In genomic region chr2:169798718-169799495, GRCh38 we compare ENCODE assay signal across 8 cellular contexts. TPM values are rescaled to one million over a fixed set of nuclear protein-coding genes. Genes with fewer than 3 reads are reported as not detected.
DNase-seq lines count a peak whose midpoint lies in the region; ATAC-seq and TF ChIP-seq lines count a peak whose summit lies in the region.

TSS of gene SSB (plus strand) at chr2:169798871. CDS start at chr2:169800961, 2,090 bp downstream.

- TF ChIP-seq CTCF in DND-41 (IDR thresholded peaks at IDR 0.05; ENCODE audit: borderline replicate concordance, extremely low read depth, low read length, poor library complexity, severe bottlenecking): no peak
- TF ChIP-seq CTCF in RWPE1 (conservative IDR thresholded peaks at IDR 0.05; ENCODE audit: low read depth): no peak
- no peak for TF ChIP-seq CTCF in fibroblast of lung (conservative IDR thresholded peaks at IDR 0.05 in 1 of 2, IDR thresholded peaks at IDR 0.05 in 1 of 2; ENCODE audit: low read depth in 1 of 2, low read length in 2 of 2)

- H3K9ac ChIP-seq in DND-41 (ENCODE audit: low read depth, low read length): peak within 1 kb of the TSS; percentile 88
- peak within 1 kb of the TSS; percentile 90 for H3K9ac ChIP-seq in Karpas-422 (ENCODE audit: low read length)
- H3K9ac ChIP-seq in fibroblast of lung (ENCODE audit: insufficient read depth, low read length): peak within 1 kb of the TSS; percentile 77

- ATAC-seq in DND-41 (ENCODE audit: insufficient read depth, low read depth): peak; percentile 97
- peak; percentile 97 for ATAC-seq in GM21825 (IDR thresholded peaks at IDR 0.05; ENCODE audit: unreplicated experiment)
- peak; percentile 96 for ATAC-seq in activated T-helper 17 cell treated with anti-CD3 and anti-CD28 coated beads, Interleukin-2, amount 50 U/mL, for 72 hours (replicated peaks)
- peak; percentile 92 to 93 for ATAC-seq in naive thymus-derived CD8-positive, alpha-beta T cell

- peaks cover 42% of the 10 kb centered on the region for H3K4me1 ChIP-seq in DND-41 (ENCODE audit: insufficient read depth, low read length)
- peaks cover 30% of the 10 kb centered on the region for H3K4me1 ChIP-seq in Karpas-422 (ENCODE audit: low read length)
- H3K4me1 ChIP-seq in fibroblast of lung (ENCODE audit: control insufficient read depth, extremely low read depth, insufficient read depth, low read length): no peaks in the 10 kb centered on the region

- POLR2A ChIA-PET in RWPE1 (lab: Yijun Ruan, JAX; ENCODE audit: low non-redundant PET): no interaction called here
- POLR2A ChIA-PET in naive thymus-derived CD8-positive, alpha-beta T cell (lab: Charles Lee): interaction anchor here (0.5 to 2.0 kb wide), 8 partner anchors 25 to 1887 kb away, joined by 3 to 14 read pairs (median 5); partner anchors contain the start of genes CFAP210, METTL5, PHOSPHO2 and PPIG

- CTCF ChIA-PET in RWPE1 (lab: Yijun Ruan, JAX): interaction anchor here (1.6 kb wide), 1 partner anchor 24 kb away, joined by 3 read pairs; no protein-coding TSS in a partner anchor

- H3K36me3 ChIP-seq in DND-41 (ENCODE audit: insufficient read depth, low read length) (peaks cover 32% of the 10 kb centered on the region), Karpas-422 (ENCODE audit: insufficient read depth, low read length) (peaks cover 23% of the 10 kb centered on the region; the same call in 1 of the 2 replicates), fibroblast of lung (ENCODE audit: control insufficient read depth, insufficient read depth, low read length) (peaks cover 5% of the 10 kb centered on the region)

- H3K4me1 Mint-ChIP-seq in activated T-helper 17 cell treated with anti-CD3 and anti-CD28 coated beads, Interleukin-2, amount 50 U/mL, for 72 hours: no peaks in the 10 kb centered on the region
- peaks cover 7 to 40% (median 23%) of the 10 kb centered on the region in 4 donors for H3K4me1 Mint-ChIP-seq in naive thymus-derived CD8-positive, alpha-beta T cell

- H3K27ac ChIP-seq in DND-41 (ENCODE audit: low read length): peak within 1 kb of the TSS; percentile 83
- H3K27ac ChIP-seq in Karpas-422 (ENCODE audit: low read length): peak within 1 kb of the TSS; percentile 81
- peak within 1 kb of the TSS; percentile 93 for H3K27ac ChIP-seq in RWPE1
- peak within 1 kb of the TSS; percentile 79 for H3K27ac ChIP-seq in fibroblast of lung (ENCODE audit: insufficient read depth, low read length)

- peak within 1 kb of the TSS; percentile 97 for H3K4me3 Mint-ChIP-seq in activated T-helper 17 cell treated with anti-CD3 and anti-CD28 coated beads, Interleukin-2, amount 50 U/mL, for 72 hours
- H3K4me3 Mint-ChIP-seq in naive thymus-derived CD8-positive, alpha-beta T cell: peak within 1 kb of the TSS; percentile 83 to 96 (median 90)

- H3K27me3 ChIP-seq in DND-41 (ENCODE audit: insufficient read depth, low read length, poor library complexity) (no peaks in the 10 kb centered on the region), Karpas-422 (ENCODE audit: low read length) (no peaks in the 10 kb centered on the region), fibroblast of lung (ENCODE audit: control insufficient read depth, insufficient read depth, low read length) (no peaks in the 10 kb centered on the region)

- H3K27ac Mint-ChIP-seq in activated T-helper 17 cell treated with anti-CD3 and anti-CD28 coated beads, Interleukin-2, amount 50 U/mL, for 72 hours: peak within 1 kb of the TSS; percentile 98
- peak within 1 kb of the TSS; percentile 88 to 98 (median 96) for H3K27ac Mint-ChIP-seq in naive thymus-derived CD8-positive, alpha-beta T cell

- H4K20me1 ChIP-seq in DND-41 (ENCODE audit: insufficient read depth, low read length): peaks cover 22% of the 10 kb centered on the region; the same call in 1 of the 2 replicates
- peaks cover 7% of the 10 kb centered on the region; the same call in 1 of the 2 replicates for H4K20me1 ChIP-seq in Karpas-422 (ENCODE audit: insufficient read depth, low read depth, low read length)
- H4K20me1 ChIP-seq in fibroblast of lung (ENCODE audit: control insufficient read depth, extremely low read depth, insufficient read depth, low read length): no peaks in the 10 kb centered on the region

- H3K4me3 ChIP-seq in DND-41 (ENCODE audit: low read depth in 1 of 2, low read length in 2 of 2): peak within 1 kb of the TSS; percentile 91 to 93
- peak within 1 kb of the TSS; percentile 90 for H3K4me3 ChIP-seq in Karpas-422 (ENCODE audit: low read length)
- peak within 1 kb of the TSS; percentile 82 to 99 (median 84) for H3K4me3 ChIP-seq in fibroblast of lung (replicated peaks in 1 of 4; ENCODE audit: control extremely low read depth in 1 of 4, insufficient read depth in 1 of 4, low read depth in 3 of 4, low read length in 4 of 4)

- H2AFZ ChIP-seq in DND-41 (ENCODE audit: low read depth, low read length) (peak within 1 kb of the TSS; percentile 73), Karpas-422 (ENCODE audit: low read length) (peak within 1 kb of the TSS; percentile 25), fibroblast of lung (ENCODE audit: low read length) (peak within 1 kb of the TSS; percentile 90)

- H3K79me2 ChIP-seq in DND-41 (ENCODE audit: insufficient read depth, low read length) (peaks cover 52% of the 10 kb centered on the region), Karpas-422 (ENCODE audit: low read length) (peaks cover 51% of the 10 kb centered on the region), fibroblast of lung (ENCODE audit: control insufficient read depth, insufficient read depth, low read length) (peaks cover 42% of the 10 kb centered on the region)

- H3K4me2 ChIP-seq in DND-41 (ENCODE audit: insufficient read depth, low read length): peak within 1 kb of the TSS; percentile 96
- H3K4me2 ChIP-seq in Karpas-422 (ENCODE audit: low read depth, low read length, poor library complexity, severe bottlenecking): peak within 1 kb of the TSS; percentile 82
- H3K4me2 ChIP-seq in fibroblast of lung (ENCODE audit: extremely low read depth, insufficient read depth, low read length): peak within 1 kb of the TSS; percentile 94

- H3K9me2 ChIP-seq in Karpas-422 (replicated peaks; ENCODE audit: insufficient read depth, low read length): no peaks in the 10 kb centered on the region

- H3K36me3 Mint-ChIP-seq in activated T-helper 17 cell treated with anti-CD3 and anti-CD28 coated beads, Interleukin-2, amount 50 U/mL, for 72 hours (ENCODE audit: low read depth): peaks cover 39% of the 10 kb centered on the region
- peaks cover 0 to 22% (median 0%) of the 10 kb centered on the region in 3 donors for H3K36me3 Mint-ChIP-seq in naive thymus-derived CD8-positive, alpha-beta T cell

- H3K9me3 ChIP-seq in DND-41 (ENCODE audit: insufficient read depth, low read length, severe bottlenecking) (no peaks in the 10 kb centered on the region), Karpas-422 (ENCODE audit: low read length) (no peaks in the 10 kb centered on the region), fibroblast of lung (ENCODE audit: control insufficient read depth, insufficient read depth, low read depth, low read length) (no peaks in the 10 kb centered on the region)

- DNase-seq in DND-41: peak; percentile 96
- peak; percentile 98 for DNase-seq in Karpas-422
- DNase-seq in RWPE1 (ENCODE audit: low spot score): peak; percentile 95
- peak; percentile 93 to 94 for DNase-seq in fibroblast of lung (ENCODE audit: low read depth in 2 of 2)
- DNase-seq in naive thymus-derived CD8-positive, alpha-beta T cell: peak; percentile 81 to 96 (median 86)
- peak; percentile 73 to 85 (median 82) for DNase-seq in stimulated activated naive CD4-positive, alpha-beta T cell (lab: John Stamatoyannopoulos, UW)

- no peaks in the 10 kb centered on the region for H3K27me3 Mint-ChIP-seq in activated T-helper 17 cell treated with anti-CD3 and anti-CD28 coated beads, Interleukin-2, amount 50 U/mL, for 72 hours
- H3K27me3 Mint-ChIP-seq in naive thymus-derived CD8-positive, alpha-beta T cell: peaks cover 0 to 2% (median 0%) of the 10 kb centered on the region in 5 donors

- H3K9me3 Mint-ChIP-seq in activated T-helper 17 cell treated with anti-CD3 and anti-CD28 coated beads, Interleukin-2, amount 50 U/mL, for 72 hours: no peaks in the 10 kb centered on the region
- H3K9me3 Mint-ChIP-seq in naive thymus-derived CD8-positive, alpha-beta T cell: no peaks in the 10 kb centered on the region

RNA-seq across cellular contexts. Expression of gene SSB, which starts in this region (rescaled TPM):
- 129 and 160 TPM in 2 replicates for total RNA-seq in Karpas-422 (2014; rRNA removed; shearing (Covaris generic); ENCODE audit: low replicate concordance)
- 100 to 1,000 TPM in 1 of 2 donors, 10 to 100 TPM in 1; 39.5 to 112 TPM for total RNA-seq in activated T-helper 17 cell treated with anti-CD3 and anti-CD28 coated beads, Interleukin-2, amount 50 U/mL, for 72 hours
- total RNA-seq in fibroblast of lung: 83.6 and 88.9 TPM in 2 replicates
- polyA plus RNA-seq in fibroblast of lung: 121 and 138 TPM in 2 replicates
- 112 and 139 TPM in 2 replicates for polyA plus RNA-seq in fibroblast of lung (2012)
- 0.79 and 3.0 TPM in 2 replicates for polyA minus RNA-seq in fibroblast of lung (ENCODE audit: low replicate concordance)
- 100 to 1,000 TPM; 110 to 115 TPM for total RNA-seq in naive thymus-derived CD8-positive, alpha-beta T cell
- 100 to 1,000 TPM; 124 to 153 (median 128) TPM for polyA plus RNA-seq in naive thymus-derived CD8-positive, alpha-beta T cell

Comparison
In these comparisons a context has a peak if more than half of its experiments do, and no peak if none do; other contexts are left out.
1. Peak in every context shown above with its lines: DNase-seq, ATAC-seq, H3K4me3 ChIP-seq and H3K27ac ChIP-seq.
2. H2AFZ ChIP-seq: peak in every context shown above with its lines; median percentile 90 in fibroblast of lung; 73 in DND-41; 25 in Karpas-422.